ENCODE assay signal across 9 cellular contexts in the genomic region with DNA sequence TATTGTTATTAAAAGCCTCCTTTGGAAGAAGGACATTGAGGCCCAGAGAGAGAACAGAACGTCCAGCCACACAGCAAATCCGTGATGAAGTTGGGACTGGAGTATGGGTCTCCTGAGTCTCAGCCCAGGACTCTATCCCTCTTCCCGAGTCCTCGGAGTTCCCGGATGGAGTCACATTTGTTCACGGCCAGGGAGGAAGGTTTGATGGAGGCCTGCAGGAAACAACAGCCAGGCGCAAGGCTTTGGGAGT. TPM values are rescaled to one million over a fixed set of nuclear protein-coding genes. Genes with fewer than 3 reads are reported as not detected.
DNase-seq lines count a peak whose midpoint lies in the region; ATAC-seq and TF ChIP-seq lines count a peak whose summit lies in the region.
"Had no signal": no experiment of that assay in that cellular context is flagged by ENCODE, and none has a peak within 500 bp of the region (broad histone marks: within the 10 kb centered on the region; RNA-seq: fewer than 3 reads in every experiment).

No MANE protein-coding gene starts in this region.

- H3K9me3 ChIP-seq in OCI-LY1 (ENCODE audit: low read length) = no peaks in the 10 kb centered on the region

- H3K4me2 ChIP-seq in OCI-LY1 (ENCODE audit: low read length) = peak overlapping the region; percentile 73

- no peaks in the 10 kb centered on the region for H3K9me3 Mint-ChIP-seq in osteocyte (ENCODE audit: unreplicated experiment)

- H3K9ac ChIP-seq in OCI-LY1 (ENCODE audit: low read length) = peak overlapping the region; percentile 87

- H3K27ac ChIP-seq in OCI-LY1 (ENCODE audit: low read depth, low read length, poor library complexity, severe bottlenecking) = peak overlapping the region; percentile 68
- peak overlapping the region; percentile 88 for H3K27ac ChIP-seq in epithelial cell of prostate

- peak overlapping the region; percentile 98 for H3K27ac Mint-ChIP-seq in osteocyte (ENCODE audit: unreplicated experiment)

- H3K79me2 ChIP-seq in OCI-LY1 (ENCODE audit: insufficient read depth, low read length) = peaks cover 22% of the 10 kb centered on the region

- peaks cover 25% of the 10 kb centered on the region for H3K4me1 ChIP-seq in OCI-LY1 (ENCODE audit: insufficient read depth, low read length, severe bottlenecking)

- ATAC-seq in GM19467 (IDR thresholded peaks at IDR 0.05; ENCODE audit: unreplicated experiment) (no peak), left lobe of liver (no peak)

- H2AFZ ChIP-seq in OCI-LY1 (ENCODE audit: low read length) = no peak overlapping the region

- H3K27me3 ChIP-seq in OCI-LY1 (ENCODE audit: insufficient read depth, low read length) = no peaks in the 10 kb centered on the region

- DNase-seq in GM12864 (ENCODE audit: low read depth) (no peak), epithelial cell of prostate (ENCODE audit: low read depth, low spot score) (no peak), osteocyte (ENCODE audit: extremely low spot score, unreplicated experiment) (no peak), left lobe of liver (ENCODE audit: low spot score) (no peak), NCI-H524 (lab: John Stamatoyannopoulos, UW) (no peak), SKM-1 treated with dmso at 0.1 percent for 144 hours (lab: John Stamatoyannopoulos, UW; ENCODE audit: unreplicated experiment) (no peak)

- H3K9me2 ChIP-seq in OCI-LY1 (ENCODE audit: low read depth, low read length) = no peaks in the 10 kb centered on the region

- H3K4me3 ChIP-seq in GM12864 (ENCODE audit: low read depth, low read length) = peak overlapping the region; percentile 84
- H3K4me3 ChIP-seq in OCI-LY1 (ENCODE audit: low read depth, low read length, poor library complexity, severe bottlenecking) = peak overlapping the region; percentile 79

- no peaks in the 10 kb centered on the region for H3F3A ChIP-seq in OCI-LY1 (ENCODE audit: insufficient read depth, low read length)

- peaks cover 17% of the 10 kb centered on the region for H3K36me3 Mint-ChIP-seq in osteocyte (ENCODE audit: unreplicated experiment)

- peaks cover 40% of the 10 kb centered on the region for H3K36me3 ChIP-seq in OCI-LY1 (ENCODE audit: insufficient read depth, low read length)

- no peak for TF ChIP-seq CTCF in GM12864 (IDR thresholded peaks at IDR 0.05; ENCODE audit: low read depth, low read length, missing control alignments)
- no peak for TF ChIP-seq CTCF in OCI-LY1 (IDR thresholded peaks at IDR 0.05; ENCODE audit: low read length)
- no peak for TF ChIP-seq CTCF in osteocyte (IDR thresholded peaks at IDR 0.05)

- peaks cover 34% of the 10 kb centered on the region for H3K4me1 Mint-ChIP-seq in osteocyte (ENCODE audit: unreplicated experiment)

- no peaks in the 10 kb centered on the region for H3K27me3 Mint-ChIP-seq in osteocyte (ENCODE audit: unreplicated experiment)

- H4K20me1 ChIP-seq in OCI-LY1 (ENCODE audit: insufficient read depth, low read length) = no peaks in the 10 kb centered on the region

- H3K4me3 Mint-ChIP-seq in osteocyte (ENCODE audit: unreplicated experiment) = peak overlapping the region; percentile 89

RNA-seq across cellular contexts. Expression of gene TXLNA, which starts 0.4 kb away (rescaled TPM):
- total RNA-seq in osteocyte (77.3 and 77.8 TPM in 2 replicates), left lobe of liver (31.1 TPM)

RNA-seq across cellular contexts. Expression of gene CCDC28B, which starts 21.3 kb away (rescaled TPM):
- total RNA-seq in osteocyte = 24.0 and 29.9 TPM in 2 replicates
- total RNA-seq in left lobe of liver = 1.6 TPM

RNA-seq across cellular contexts. Expression of gene IQCC, which starts 26.4 kb away (rescaled TPM):
- total RNA-seq in osteocyte (3.0 and 3.1 TPM in 2 replicates), left lobe of liver (0.53 TPM)

RNA-seq across cellular contexts. Expression of gene DCDC2B, which starts 29.8 kb away (rescaled TPM):
- total RNA-seq in osteocyte (not detected in 2 replicates), left lobe of liver (not detected)
- total RNA-seq: NCI-H460 had no signal

RNA-seq across cellular contexts. Expression of gene TMEM234, which starts 43.0 kb away (rescaled TPM):
- total RNA-seq in osteocyte = 27.9 and 30.7 TPM in 2 replicates
- 4.8 TPM for total RNA-seq in left lobe of liver
